ENCODE assay signal across 10 cellular contexts in genomic region chr12:8780389-8780788, GRCh38. TPM values are rescaled to one million over a fixed set of nuclear protein-coding genes. Genes with fewer than 3 reads are reported as not detected.
DNase-seq lines count a peak whose midpoint lies in the region; ATAC-seq, FAIRE-seq and TF ChIP-seq lines count a peak whose summit lies in the region.
"Had no signal": no experiment of that assay in that cellular context is flagged by ENCODE, and none has a peak within 500 bp of the region (broad histone marks: within the 10 kb centered on the region; RNA-seq: fewer than 3 reads in every experiment).

No MANE protein-coding gene starts in this region.

- no peak for ATAC-seq in HG03025 (IDR thresholded peaks at IDR 0.05; ENCODE audit: low FRiP score, unreplicated experiment)
- ATAC-seq in HG03565 (IDR thresholded peaks at IDR 0.05; ENCODE audit: unreplicated experiment): no peak
- ATAC-seq: naive thymus-derived CD4-positive, alpha-beta T cell had no signal

- H3K4me1 Mint-ChIP-seq in astrocyte (ENCODE audit: low read depth, unreplicated experiment): no peaks in the 10 kb centered on the region
- H3K4me1 Mint-ChIP-seq: naive thymus-derived CD4-positive, alpha-beta T cell had no signal

- H3K9ac ChIP-seq in astrocyte (ENCODE audit: low read length): no peak overlapping the region

- H3K27ac ChIP-seq in astrocyte (ENCODE audit: low read depth, low read length) (no peak overlapping the region), testis (peak overlapping the region in 1 of 2 donors; percentile 22)

- H3K27me3 ChIP-seq in astrocyte (ENCODE audit: insufficient read depth, low read length): no peaks in the 10 kb centered on the region
- H3K27me3 ChIP-seq in testis: no peaks in the 10 kb centered on the region

- no peak overlapping the region for H2AFZ ChIP-seq in astrocyte (ENCODE audit: low read depth, low read length)

- H3K79me2 ChIP-seq in astrocyte (ENCODE audit: insufficient read depth, low read length): no peaks in the 10 kb centered on the region

- intact Hi-C loops in testis (cut with DNase I; ENCODE audit: low total_unique reads): no loop called here

- TF ChIP-seq CTCF in astrocyte (IDR thresholded peaks at IDR 0.05; ENCODE audit: insufficient read depth, low read depth, low read length) (peak; percentile 15), testis (IDR thresholded peaks at IDR 0.05) (no peak)

- no peaks in the 10 kb centered on the region for H3K9me3 ChIP-seq in astrocyte (ENCODE audit: insufficient read depth, low read depth, low read length)
- H3K9me3 ChIP-seq in testis: no peaks in the 10 kb centered on the region

- H3K36me3 ChIP-seq in astrocyte (ENCODE audit: insufficient read depth, low read length) (peaks cover 12% of the 10 kb centered on the region), testis (ENCODE audit: low read depth, missing control alignments) (no peaks in the 10 kb centered on the region)

- DNase-seq in CD1c-positive myeloid dendritic cell (ENCODE audit: extremely low spot score) (peak; percentile 12), HTR-8/SVneo (ENCODE audit: insufficient read length, low spot score) (peak; percentile 14), astrocyte (ENCODE audit: low read depth) (peak; percentile 20), left kidney (ENCODE audit: low read depth, low spot score) (peak; percentile 64), testis (no peak)
- DNase-seq in NK-92 treated with Interleukin-12 subunit alpha and Interleukin-12 subunit beta, amount 100 ng/mL, for 24 hours (lab: John Stamatoyannopoulos, UW): no peak

- FAIRE-seq in HTR-8/SVneo (lab: Jason Lieb, UNC): no peak
- peak; percentile 34 for FAIRE-seq in astrocyte (lab: Jason Lieb, UNC)

- H4K20me1 ChIP-seq in astrocyte (ENCODE audit: insufficient read depth, low read length): peaks cover 3% of the 10 kb centered on the region

- no peak overlapping the region for H3K27ac Mint-ChIP-seq in astrocyte (ENCODE audit: unreplicated experiment)
- H3K27ac Mint-ChIP-seq: naive thymus-derived CD4-positive, alpha-beta T cell had no signal

- no peaks in the 10 kb centered on the region for H3K4me1 ChIP-seq in astrocyte (ENCODE audit: insufficient read depth, low read length)
- H3K4me1 ChIP-seq in testis: peaks cover 10% of the 10 kb centered on the region

- H3K4me3 Mint-ChIP-seq in astrocyte (ENCODE audit: unreplicated experiment): no peak overlapping the region
- H3K4me3 Mint-ChIP-seq: naive thymus-derived CD4-positive, alpha-beta T cell had no signal

- no peak overlapping the region for H3K4me2 ChIP-seq in astrocyte (ENCODE audit: low read length)

- no peaks in the 10 kb centered on the region for H3K9me3 Mint-ChIP-seq in astrocyte (ENCODE audit: unreplicated experiment)
- H3K9me3 Mint-ChIP-seq: naive thymus-derived CD4-positive, alpha-beta T cell had no signal

- H3K27me3 Mint-ChIP-seq in astrocyte (ENCODE audit: low read depth, unreplicated experiment): no peaks in the 10 kb centered on the region

- WGBS in testis, 2 donors: 69% methylated on average over 1 of the region's 1 CpG

- H3K36me3 Mint-ChIP-seq in astrocyte (ENCODE audit: low read depth, unreplicated experiment): peaks cover 2% of the 10 kb centered on the region

- no peak overlapping the region for H3K4me3 ChIP-seq in astrocyte (ENCODE audit: insufficient read depth, low read depth, low read length)
- H3K4me3 ChIP-seq in testis: no peak overlapping the region

- TF ChIP-seq POLR2A in testis (IDR thresholded peaks at IDR 0.05): no peak

RNA-seq across cellular contexts. Expression of gene A2ML1, which starts 42.0 kb away (rescaled TPM):
- total RNA-seq in astrocyte (not detected in 2 replicates), testis (10 to 100 TPM; 47.6 to 81.1 TPM)
- 20.0 TPM for polyA plus RNA-seq in testis (ENCODE audit: insufficient read depth, low read depth, low replicate concordance)
- total RNA-seq: activated CD8-positive, alpha-beta memory T cell treated with anti-CD3 and anti-CD28 coated beads for 36 hours; naive thymus-derived CD4-positive, alpha-beta T cell had no signal
- polyA plus RNA-seq: naive thymus-derived CD4-positive, alpha-beta T cell had no signal

Comparison
In these comparisons a context has a peak if more than half of its experiments do, and no peak if none do; other contexts are left out.
1. DNase-seq: peak in CD1c-positive myeloid dendritic cell (single experiment), HTR-8/SVneo (single experiment), astrocyte (single experiment) and left kidney (single experiment); none in testis (single experiment) and NK-92 treated with Interleukin-12 subunit alpha and Interleukin-12 subunit beta, amount 100 ng/mL, for 24 hours (single experiment).
2. RNA of gene A2ML1, which starts 42.0 kb away (total RNA-seq): 47.6 to 81.1 TPM in testis; not detected in astrocyte; every median in the first group is over 10 times any median in the second.